In genomic region chr5:172809774-172810173, GRCh38 we compare ENCODE assay signal across 8 cellular contexts.
"Had no signal": no experiment of that assay in that cellular context is flagged by ENCODE, and none has a peak within 500 bp of the region (broad histone marks: within the 10 kb centered on the region; RNA-seq: fewer than 3 reads in every experiment).

No MANE protein-coding gene starts in this region.

- H3K4me2 ChIP-seq: KMS-11 had no signal

- H3K36me3 Mint-ChIP-seq: IgD-negative memory B cell had no signal

- DNase-seq: GM23248, GOT3, H7, KBM-7 had no signal

- H3K4me1 ChIP-seq: HAP-1 had no signal

- H3K27ac ChIP-seq: GM23248, KMS-11 had no signal

- H2AFZ ChIP-seq: GM23248 had no signal

- ATAC-seq: HCT116 had no signal

- H3K4me3 ChIP-seq: GM23248, HAP-1 had no signal

- H3K36me3 ChIP-seq: HAP-1 had no signal

- H3K9ac ChIP-seq: GM23248, KMS-11 had no signal

- H3K9me3 Mint-ChIP-seq: IgD-negative memory B cell had no signal
